ENCODE assay signal across 9 cellular contexts in genomic region chr7:102426268-102427031, GRCh38. TPM values are rescaled to one million over a fixed set of nuclear protein-coding genes. Genes with fewer than 3 reads are reported as not detected.
A peak's percentile ranks its signal among the peaks of the same experiment; 100 is the strongest.
DNase-seq lines count a peak whose midpoint lies in the region; ATAC-seq and TF ChIP-seq lines count a peak whose summit lies in the region.
"Had no signal": no experiment of that assay in that cellular context is flagged by ENCODE, and none has a peak within 500 bp of the region (broad histone marks: within the 10 kb centered on the region; RNA-seq: fewer than 3 reads in every experiment).

No MANE protein-coding gene starts in this region.

- no peak for TF ChIP-seq EP300 in SK-N-SH (IDR thresholded peaks at IDR 0.05; ENCODE audit: borderline replicate concordance in 1 of 2, low read depth in 1 of 2, low read length in 1 of 2)

- H2AFZ ChIP-seq in SK-N-SH (ENCODE audit: low read depth) = no peak overlapping the region

- H3K4me1 ChIP-seq in SK-N-SH (ENCODE audit: control insufficient read depth in 1 of 2, insufficient read depth in 2 of 2, low read depth in 1 of 2, low read length in 1 of 2) = no peaks in the 10 kb centered on the region

- H3K9me2 ChIP-seq in SK-N-SH = no peaks in the 10 kb centered on the region

- H3K4me3 Mint-ChIP-seq in immature natural killer cell = peak overlapping the region; percentile 77 to 94 (median 86)

- CTCF ChIA-PET in SK-N-SH (lab: Yijun Ruan, JAX) = interaction anchor here (1.1 to 1.4 kb wide), 4 partner anchors 14 to 35 kb away, joined by 3 to 4 read pairs (median 4); no protein-coding TSS in a partner anchor

- peaks cover 16 to 22% (median 17%) of the 10 kb centered on the region in 3 donors for H3K27me3 Mint-ChIP-seq in immature natural killer cell (ENCODE audit: low read depth in 3 of 3)

- H3K9me3 ChIP-seq in SK-N-SH = no peaks in the 10 kb centered on the region

- H3K27ac ChIP-seq in SK-N-SH (ENCODE audit: low read depth in 2 of 2, low read length in 1 of 2) = no peak overlapping the region

- peaks cover 0 to 9% (median 3%) of the 10 kb centered on the region in 3 donors for H3K36me3 Mint-ChIP-seq in immature natural killer cell

- H3K36me3 ChIP-seq in SK-N-SH (replicated peaks in 1 of 2; ENCODE audit: control insufficient read depth in 1 of 2, insufficient read depth in 2 of 2, low read length in 1 of 2) = peaks cover 26 to 27% of the 10 kb centered on the region in 2 experiments

- ATAC-seq in GM19467 (IDR thresholded peaks at IDR 0.05; ENCODE audit: unreplicated experiment) (peak; percentile 51), HG03520 (IDR thresholded peaks at IDR 0.05; ENCODE audit: unreplicated experiment) (peak; percentile 41)

- H3K27ac Mint-ChIP-seq in immature natural killer cell = peak overlapping the region; percentile 99 to 100 (median 100)

- no peaks in the 10 kb centered on the region for H3K9me3 Mint-ChIP-seq in immature natural killer cell
- H3K9me3 Mint-ChIP-seq: nephron had no signal

- TF ChIP-seq RAD21 in SK-N-SH (IDR thresholded peaks at IDR 0.05; ENCODE audit: low read length) = no peak

- WGBS in SK-N-SH (ENCODE audit: low lambda C conversion rate) = 95% methylated on average over 14 of the region's 16 CpGs

- H3K27me3 ChIP-seq in SK-N-SH (ENCODE audit: insufficient read depth) = no peaks in the 10 kb centered on the region

- H3K4me3 ChIP-seq in SK-N-SH (ENCODE audit: low read depth in 2 of 2, low read length in 1 of 2) = no peak overlapping the region

- no peaks in the 10 kb centered on the region for H3K79me2 ChIP-seq in SK-N-SH (ENCODE audit: insufficient read depth)

- H3K4me2 ChIP-seq in SK-N-SH = no peak overlapping the region

- H4K20me1 ChIP-seq in SK-N-SH (ENCODE audit: insufficient read depth) = no peaks in the 10 kb centered on the region

- peaks cover 6% of the 10 kb centered on the region for H3F3A ChIP-seq in SK-N-SH (replicated peaks; ENCODE audit: insufficient read depth)

- POLR2A ChIA-PET in SK-N-SH (lab: Yijun Ruan, JAX) = no interaction called here

- no peak overlapping the region for H3K9ac ChIP-seq in SK-N-SH

- peak; percentile 60 to 72 for DNase-seq in activated CD8-positive, alpha-beta memory T cell treated with anti-CD3 and anti-CD28 coated beads for 4 hours (ENCODE audit: low read depth in 2 of 2)
- DNase-seq in immature natural killer cell (peak; percentile 76 to 82 (median 81)), NCI-H82 treated with DMSO at 0.1 percent for 48 hours (lab: John Stamatoyannopoulos, UW; ENCODE audit: unreplicated experiment) (no peak), SK-N-SH (no peak), NCI-H2081 (lab: John Stamatoyannopoulos, UW) (no peak)
- peak; percentile 72 to 77 for DNase-seq in stimulated activated CD8-positive, alpha-beta memory T cell treated with anti-CD3 and anti-CD28 coated beads, Interleukin-7, amount 100 ng/mL, for 4 hours (ENCODE audit: low read depth in 2 of 2)

- peaks cover 82 to 87% of the 10 kb centered on the region in 2 donors for H3K4me1 Mint-ChIP-seq in immature natural killer cell

- TF ChIP-seq CTCF in SK-N-SH (IDR thresholded peaks at IDR 0.05) = no peak

TF ChIP-seq in SK-N-SH, 30 proteins besides CTCF, POLR2A, EP300 and RAD21:
- no peak for TF ChIP-seq JUND (IDR thresholded peaks at IDR 0.05)

RNA-seq across cellular contexts. Expression of gene ORAI2, which starts 6.9 kb away (rescaled TPM):
- polyA plus RNA-seq in immature natural killer cell = 100 to 1,000 TPM in 1 of 3 donors, 10 to 100 TPM in 2; 73.5 to 125 (median 80.6) TPM
- 78.7 and 85.8 TPM in 2 replicates for polyA plus RNA-seq in SK-N-SH (2012; rRNA removed)
- polyA plus RNA-seq in SK-N-SH (2012; cell fraction: cytosol; rRNA removed) = 45.2 and 61.9 TPM in 2 replicates
- 38.0 and 52.2 TPM in 2 replicates for polyA plus RNA-seq in SK-N-SH (2012; cell fraction: nucleus; rRNA removed)

RNA-seq across cellular contexts. Expression of gene PRKRIP1, which starts 30.3 kb away (rescaled TPM):
- polyA plus RNA-seq in immature natural killer cell = 10 to 100 TPM; 13.2 to 20.2 (median 17.2) TPM
- 41.2 and 55.0 TPM in 2 replicates for polyA plus RNA-seq in SK-N-SH (2012; rRNA removed)
- polyA plus RNA-seq in SK-N-SH (2012; cell fraction: cytosol; rRNA removed) = 27.2 and 30.5 TPM in 2 replicates
- polyA plus RNA-seq in SK-N-SH (2012; cell fraction: nucleus; rRNA removed) = 216 and 262 TPM in 2 replicates

RNA-seq across cellular contexts. Expression of gene ALKBH4, which starts 38.2 kb away (rescaled TPM):
- 10 to 100 TPM; 16.2 to 25.8 (median 18.5) TPM for polyA plus RNA-seq in immature natural killer cell
- 13.7 and 18.1 TPM in 2 replicates for polyA plus RNA-seq in SK-N-SH (2012; rRNA removed)
- 7.6 and 13.8 TPM in 2 replicates for polyA plus RNA-seq in SK-N-SH (2012; cell fraction: cytosol; rRNA removed)
- polyA plus RNA-seq in SK-N-SH (2012; cell fraction: nucleus; rRNA removed) = 6.0 and 10.8 TPM in 2 replicates

RNA-seq across cellular contexts. Expression of gene LRWD1, which starts 38.3 kb away (rescaled TPM):
- polyA plus RNA-seq in immature natural killer cell (10 to 100 TPM; 13.5 to 22.8 (median 21.5) TPM), SK-N-SH (2012; rRNA removed) (44.9 and 53.2 TPM in 2 replicates)
- polyA plus RNA-seq in SK-N-SH (2012; cell fraction: cytosol; rRNA removed) = 21.1 and 32.5 TPM in 2 replicates
- 89.9 and 156 TPM in 2 replicates for polyA plus RNA-seq in SK-N-SH (2012; cell fraction: nucleus; rRNA removed)

RNA-seq across cellular contexts. Expression of gene POLR2J, which starts 52.3 kb away (rescaled TPM):
- 100 to 1,000 TPM; 103 to 115 (median 115) TPM for polyA plus RNA-seq in immature natural killer cell
- 290 and 299 TPM in 2 replicates for polyA plus RNA-seq in SK-N-SH (2012; rRNA removed)
- 218 and 258 TPM in 2 replicates for polyA plus RNA-seq in SK-N-SH (2012; cell fraction: cytosol; rRNA removed)
- 70.9 and 86.9 TPM in 2 replicates for polyA plus RNA-seq in SK-N-SH (2012; cell fraction: nucleus; rRNA removed)

Comparison
In these comparisons a context has a peak if more than half of its experiments do, and no peak if none do; other contexts are left out.
1. DNase-seq: peak in activated CD8-positive, alpha-beta memory T cell treated with anti-CD3 and anti-CD28 coated beads for 4 hours (2 of 2), immature natural killer cell (3 of 3) and stimulated activated CD8-positive, alpha-beta memory T cell treated with anti-CD3 and anti-CD28 coated beads, Interleukin-7, amount 100 ng/mL, for 4 hours (2 of 2); none in NCI-H82 treated with DMSO at 0.1 percent for 48 hours (single experiment), SK-N-SH (single experiment) and NCI-H2081 (0 of 2).